17 cellular contexts compared by ENCODE assay signal in the genomic region with DNA sequence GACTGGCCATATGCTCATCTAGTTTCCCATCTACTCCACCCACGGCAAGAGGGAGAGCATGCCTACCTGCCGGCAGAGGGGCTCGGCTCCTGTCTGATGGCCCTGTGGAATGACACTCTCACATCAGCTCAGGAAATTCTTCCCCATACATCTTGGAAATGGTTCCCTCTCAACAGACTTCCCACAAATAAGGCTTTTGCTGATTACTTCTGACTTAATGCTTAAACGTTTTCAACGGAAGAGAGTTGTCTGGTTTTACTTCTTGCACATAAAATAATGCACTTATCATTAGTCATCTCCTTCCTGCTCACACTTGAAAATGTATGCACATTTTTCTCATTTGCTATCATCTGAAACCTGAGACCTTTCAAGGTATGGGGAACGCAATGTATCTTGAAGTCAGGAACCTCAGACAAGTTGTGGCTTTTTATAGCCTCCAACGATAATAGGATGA.
A peak's percentile ranks its signal among the peaks of the same experiment; 100 is the strongest.
DNase-seq lines count a peak whose midpoint lies in the region; ATAC-seq and TF ChIP-seq lines count a peak whose summit lies in the region.
"Had no signal": no experiment of that assay in that cellular context is flagged by ENCODE, and none has a peak within 500 bp of the region (broad histone marks: within the 10 kb centered on the region; RNA-seq: fewer than 3 reads in every experiment).

No MANE protein-coding gene starts in this region.

- DNase-seq in HPDE6-E6E7 (ENCODE audit: extremely low spot score) (peak; percentile 56), RWPE2 (ENCODE audit: low spot score) (no peak), fibroblast of gingiva (ENCODE audit: low read depth) (peak; percentile 27), activated gamma-delta T cell treated with Interleukin-2 at 50 U/mL for 16 hours (no peak), NCI-H146 (lab: John Stamatoyannopoulos, UW) (no peak)
- DNase-seq: activated CD4-positive, alpha-beta T cell treated with anti-CD3 and anti-CD28 coated beads for 36 hours; activated CD8-positive, alpha-beta memory T cell treated with anti-CD3 and anti-CD28 coated beads, Interleukin-2, amount 50 U/mL, for 48 hours; central memory CD4-positive, alpha-beta T cell; DND-41; head of caudate nucleus; NCI-H2081 treated with DMSO at 0.1 percent for 48 hours; SHP77 treated with DMSO at 0.1 percent for 48 hours; T-helper 9 cell had no signal

- peak overlapping the region; percentile 80 for H3K9ac ChIP-seq in skeletal muscle satellite cell (ENCODE audit: low read depth, low read length)
- H3K9ac ChIP-seq: parathyroid adenoma had no signal

- H3K36me3 ChIP-seq in RWPE2 (ENCODE audit: low read depth): peaks cover 3% of the 10 kb centered on the region; the same call in 1 of the 2 replicates
- peaks cover 4% of the 10 kb centered on the region for H3K36me3 ChIP-seq in skeletal muscle satellite cell (ENCODE audit: insufficient read depth, low read length)

- TF ChIP-seq CTCF in RWPE2 (IDR thresholded peaks at IDR 0.05; ENCODE audit: poor library complexity, severe bottlenecking): no peak

- H3K9me3 ChIP-seq in RWPE2 (ENCODE audit: severe bottlenecking) (no peaks in the 10 kb centered on the region), skeletal muscle satellite cell (replicated peaks; ENCODE audit: low read length) (no peaks in the 10 kb centered on the region)

- peak overlapping the region; percentile 96 for H3K27ac ChIP-seq in RWPE2 (ENCODE audit: poor library complexity, severe bottlenecking)
- H3K27ac ChIP-seq: parathyroid adenoma had no signal

- no peaks in the 10 kb centered on the region for H3K27me3 ChIP-seq in RWPE2 (ENCODE audit: insufficient read depth, poor library complexity, severe bottlenecking)
- H3K27me3 ChIP-seq in skeletal muscle satellite cell (ENCODE audit: control insufficient read depth, insufficient read depth, low read length): no peaks in the 10 kb centered on the region

- H3K4me3 ChIP-seq in RWPE2 (ENCODE audit: severe bottlenecking) (peak overlapping the region; percentile 34), skeletal muscle satellite cell (ENCODE audit: low read length) (peak overlapping the region; percentile 66)
- H3K4me3 ChIP-seq: GM12878 had no signal

- peak; percentile 89 for ATAC-seq in RWPE2 (ENCODE audit: low read depth)
- no peak for ATAC-seq in GM19351 (IDR thresholded peaks at IDR 0.05; ENCODE audit: unreplicated experiment)
- ATAC-seq: activated CD4-positive, alpha-beta T cell treated with anti-CD3 and anti-CD28 coated beads for 36 hours; GM12878 had no signal

- H3K4me1 ChIP-seq in RWPE2 (ENCODE audit: insufficient read depth, poor library complexity, severe bottlenecking) (peaks cover 27% of the 10 kb centered on the region), skeletal muscle satellite cell (ENCODE audit: control insufficient read depth, insufficient read depth, low read length) (peaks cover 43% of the 10 kb centered on the region)
- H3K4me1 ChIP-seq: parathyroid adenoma had no signal

- H3K4me2 ChIP-seq in skeletal muscle satellite cell (ENCODE audit: low read length): peak overlapping the region; percentile 75

Comparison
In these comparisons a context has a peak if more than half of its experiments do, and no peak if none do; other contexts are left out.
1. DNase-seq: peak in HPDE6-E6E7 (single experiment) and fibroblast of gingiva (single experiment); none in RWPE2 (single experiment), activated gamma-delta T cell treated with Interleukin-2 at 50 U/mL for 16 hours (single experiment) and NCI-H146 (single experiment).